Comparison of ENCODE assay signal across 1 cellular context in the genomic region with DNA sequence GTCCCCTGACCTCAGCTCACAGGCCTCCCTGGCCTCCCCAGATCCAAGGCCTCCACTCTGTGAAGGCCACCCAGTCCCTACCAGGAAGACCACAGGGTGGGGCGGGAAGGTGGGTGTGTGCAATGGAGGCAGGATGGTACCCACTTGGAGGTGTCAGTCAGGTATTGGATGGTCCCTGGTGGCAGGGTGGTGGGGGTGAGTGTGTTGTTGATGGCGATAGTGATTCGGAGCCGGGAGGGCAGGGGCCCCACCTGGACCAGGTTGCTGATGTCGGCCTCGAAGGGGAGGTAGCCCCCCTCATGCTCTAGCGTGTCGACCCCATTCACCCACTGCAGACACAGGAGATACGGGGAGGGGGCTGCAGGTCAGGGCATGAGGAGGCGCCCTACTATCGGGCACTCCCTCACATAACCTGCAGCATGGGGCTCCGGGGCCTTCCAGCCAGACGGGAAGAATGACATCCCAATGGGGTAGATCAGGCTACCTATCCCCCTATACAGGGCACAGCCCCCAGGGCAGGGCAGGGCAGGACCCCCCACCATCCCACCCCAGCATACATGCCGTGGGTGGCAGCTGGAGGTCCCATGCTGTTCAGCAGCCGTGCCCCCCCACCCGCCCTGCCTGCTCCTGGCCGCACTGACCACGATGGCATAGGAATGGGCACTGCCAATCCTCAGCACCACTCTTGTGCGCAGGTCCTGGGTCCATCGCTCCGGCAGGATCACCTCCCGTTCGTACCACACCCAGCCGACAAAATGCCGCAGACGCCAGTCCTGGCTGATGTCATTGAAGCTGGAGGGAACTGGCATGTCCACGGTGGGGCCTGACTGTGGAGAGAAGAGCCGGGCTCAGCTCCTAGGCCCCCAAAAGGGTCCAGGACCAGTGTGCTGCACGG.
TF ChIP-seq lines count a peak whose summit lies in the region.

No MANE protein-coding gene starts in this region.

TF ChIP-seq in liver, 16 proteins besides CTCF, POLR2A, EP300 and RAD21:
- TF ChIP-seq, protein P1, sequence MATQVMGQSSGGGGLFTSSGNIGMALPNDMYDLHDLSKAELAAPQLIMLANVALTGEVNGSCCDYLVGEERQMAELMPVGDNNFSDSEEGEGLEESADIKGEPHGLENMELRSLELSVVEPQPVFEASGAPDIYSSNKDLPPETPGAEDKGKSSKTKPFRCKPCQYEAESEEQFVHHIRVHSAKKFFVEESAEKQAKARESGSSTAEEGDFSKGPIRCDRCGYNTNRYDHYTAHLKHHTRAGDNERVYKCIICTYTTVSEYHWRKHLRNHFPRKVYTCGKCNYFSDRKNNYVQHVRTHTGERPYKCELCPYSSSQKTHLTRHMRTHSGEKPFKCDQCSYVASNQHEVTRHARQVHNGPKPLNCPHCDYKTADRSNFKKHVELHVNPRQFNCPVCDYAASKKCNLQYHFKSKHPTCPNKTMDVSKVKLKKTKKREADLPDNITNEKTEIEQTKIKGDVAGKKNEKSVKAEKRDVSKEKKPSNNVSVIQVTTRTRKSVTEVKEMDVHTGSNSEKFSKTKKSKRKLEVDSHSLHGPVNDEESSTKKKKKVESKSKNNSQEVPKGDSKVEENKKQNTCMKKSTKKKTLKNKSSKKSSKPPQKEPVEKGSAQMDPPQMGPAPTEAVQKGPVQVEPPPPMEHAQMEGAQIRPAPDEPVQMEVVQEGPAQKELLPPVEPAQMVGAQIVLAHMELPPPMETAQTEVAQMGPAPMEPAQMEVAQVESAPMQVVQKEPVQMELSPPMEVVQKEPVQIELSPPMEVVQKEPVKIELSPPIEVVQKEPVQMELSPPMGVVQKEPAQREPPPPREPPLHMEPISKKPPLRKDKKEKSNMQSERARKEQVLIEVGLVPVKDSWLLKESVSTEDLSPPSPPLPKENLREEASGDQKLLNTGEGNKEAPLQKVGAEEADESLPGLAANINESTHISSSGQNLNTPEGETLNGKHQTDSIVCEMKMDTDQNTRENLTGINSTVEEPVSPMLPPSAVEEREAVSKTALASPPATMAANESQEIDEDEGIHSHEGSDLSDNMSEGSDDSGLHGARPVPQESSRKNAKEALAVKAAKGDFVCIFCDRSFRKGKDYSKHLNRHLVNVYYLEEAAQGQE (IDR thresholded peaks at IDR 0.05) = no peak
- TF ChIP-seq HNF4G (IDR thresholded peaks at IDR 0.05) (no peak), JUND (IDR thresholded peaks at IDR 0.05) (no peak), RXRA (IDR thresholded peaks at IDR 0.05) (no peak), FOXA1 (IDR thresholded peaks at IDR 0.05) (no peak), GABPA (IDR thresholded peaks at IDR 0.05 in 1 of 2, conservative IDR thresholded peaks at IDR 0.05 in 1 of 2) (no peak), EGR1 (IDR thresholded peaks at IDR 0.05; ENCODE audit: low read depth in 2 of 2) (no peak), HNF4A (conservative IDR thresholded peaks at IDR 0.05) (no peak), NR2F2 (IDR thresholded peaks at IDR 0.05) (no peak), TAF1 (conservative IDR thresholded peaks at IDR 0.05) (no peak), SP1 (IDR thresholded peaks at IDR 0.05) (no peak), FOXA2 (IDR thresholded peaks at IDR 0.05) (no peak), YY1 (IDR thresholded peaks at IDR 0.05) (no peak)
- TF ChIP-seq, protein P2, sequence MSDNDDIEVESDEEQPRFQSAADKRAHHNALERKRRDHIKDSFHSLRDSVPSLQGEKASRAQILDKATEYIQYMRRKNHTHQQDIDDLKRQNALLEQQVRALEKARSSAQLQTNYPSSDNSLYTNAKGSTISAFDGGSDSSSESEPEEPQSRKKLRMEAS (IDR thresholded peaks at IDR 0.05) = no peak
- TF ChIP-seq, protein P3, sequence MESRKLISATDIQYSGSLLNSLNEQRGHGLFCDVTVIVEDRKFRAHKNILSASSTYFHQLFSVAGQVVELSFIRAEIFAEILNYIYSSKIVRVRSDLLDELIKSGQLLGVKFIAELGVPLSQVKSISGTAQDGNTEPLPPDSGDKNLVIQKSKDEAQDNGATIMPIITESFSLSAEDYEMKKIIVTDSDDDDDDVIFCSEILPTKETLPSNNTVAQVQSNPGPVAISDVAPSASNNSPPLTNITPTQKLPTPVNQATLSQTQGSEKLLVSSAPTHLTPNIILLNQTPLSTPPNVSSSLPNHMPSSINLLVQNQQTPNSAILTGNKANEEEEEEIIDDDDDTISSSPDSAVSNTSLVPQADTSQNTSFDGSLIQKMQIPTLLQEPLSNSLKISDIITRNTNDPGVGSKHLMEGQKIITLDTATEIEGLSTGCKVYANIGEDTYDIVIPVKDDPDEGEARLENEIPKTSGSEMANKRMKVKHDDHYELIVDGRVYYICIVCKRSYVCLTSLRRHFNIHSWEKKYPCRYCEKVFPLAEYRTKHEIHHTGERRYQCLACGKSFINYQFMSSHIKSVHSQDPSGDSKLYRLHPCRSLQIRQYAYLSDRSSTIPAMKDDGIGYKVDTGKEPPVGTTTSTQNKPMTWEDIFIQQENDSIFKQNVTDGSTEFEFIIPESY (IDR thresholded peaks at IDR 0.05) = no peak
- TF ChIP-seq, protein P4, sequence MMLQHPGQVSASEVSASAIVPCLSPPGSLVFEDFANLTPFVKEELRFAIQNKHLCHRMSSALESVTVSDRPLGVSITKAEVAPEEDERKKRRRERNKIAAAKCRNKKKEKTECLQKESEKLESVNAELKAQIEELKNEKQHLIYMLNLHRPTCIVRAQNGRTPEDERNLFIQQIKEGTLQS (IDR thresholded peaks at IDR 0.05) = no peak
